8 cellular contexts compared by ENCODE assay signal in genomic region chr12:57893460-57894353, GRCh38. TPM values are rescaled to one million over a fixed set of nuclear protein-coding genes. Genes with fewer than 3 reads are reported as not detected.
DNase-seq lines count a peak whose midpoint lies in the region; ATAC-seq and TF ChIP-seq lines count a peak whose summit lies in the region.

No MANE protein-coding gene starts in this region.

- no peaks in the 10 kb centered on the region for H3K36me3 Mint-ChIP-seq in activated T-cell treated with anti-CD3 and anti-CD28 coated beads, Interleukin-2, amount 50 U/mL, for 24 hours (ENCODE audit: low read depth)

- 19 to 35% (median 23%) methylated on average over 13 of the region's 13 CpGs for WGBS in adipose tissue, 3 donors

- ATAC-seq in Right ventricle myocardium superior (ENCODE audit: poor library complexity), result peak; percentile 78
- ATAC-seq in GM18868 (IDR thresholded peaks at IDR 0.05; ENCODE audit: unreplicated experiment), result no peak
- no peak for ATAC-seq in GM19328 (IDR thresholded peaks at IDR 0.05; ENCODE audit: unreplicated experiment)

- H3K9me3 Mint-ChIP-seq in activated T-cell treated with anti-CD3 and anti-CD28 coated beads, Interleukin-2, amount 50 U/mL, for 24 hours, result no peaks in the 10 kb centered on the region

- H3K4me1 ChIP-seq in HUES48 (ENCODE audit: control insufficient read depth, insufficient read depth, low read length), result peaks cover 33% of the 10 kb centered on the region

- intact Hi-C loops in Right ventricle myocardium superior (cut with DNase I), result no loop called here
- intact Hi-C loops in posterior cingulate gyrus (cut with DNase I), result loop anchor here (5.0 kb wide), 1 partner anchor 46 kb away; the partner anchor contains the start of gene CTDSP2

- H3K9me3 ChIP-seq in AG04450 (ENCODE audit: control insufficient read depth, insufficient read depth, low read length) (no peaks in the 10 kb centered on the region), HUES48 (ENCODE audit: control insufficient read depth, insufficient read depth, low read length) (no peaks in the 10 kb centered on the region)

- H3K4me3 ChIP-seq in AG04450 (ENCODE audit: low read depth, low read length) (peak overlapping the region; percentile 42), HUES48 (ENCODE audit: low read depth, low read length) (no peak overlapping the region)

- peak overlapping the region; percentile 99 for H3K27ac ChIP-seq in AG04450 (ENCODE audit: low read depth, low read length)
- peak overlapping the region; percentile 71 for H3K27ac ChIP-seq in HUES48 (ENCODE audit: low read depth, low read length)
- H3K27ac ChIP-seq in adipose tissue (ENCODE audit: low read depth, low read length), result peak overlapping the region; percentile 63

- no peak overlapping the region for H3K9ac ChIP-seq in HUES48 (ENCODE audit: low read depth, low read length)

- H3K4me1 Mint-ChIP-seq in activated T-cell treated with anti-CD3 and anti-CD28 coated beads, Interleukin-2, amount 50 U/mL, for 24 hours (ENCODE audit: low read depth), result peaks cover 53% of the 10 kb centered on the region

- H3K4me3 Mint-ChIP-seq in activated T-cell treated with anti-CD3 and anti-CD28 coated beads, Interleukin-2, amount 50 U/mL, for 24 hours, result no peak overlapping the region

- peaks cover 3% of the 10 kb centered on the region for H3K27me3 Mint-ChIP-seq in activated T-cell treated with anti-CD3 and anti-CD28 coated beads, Interleukin-2, amount 50 U/mL, for 24 hours

- H3K27me3 ChIP-seq in AG04450 (ENCODE audit: control insufficient read depth, insufficient read depth, low read length), result no peaks in the 10 kb centered on the region
- peaks cover 10% of the 10 kb centered on the region for H3K27me3 ChIP-seq in HUES48 (ENCODE audit: control insufficient read depth, insufficient read depth, low read length)

- H3K27ac Mint-ChIP-seq in activated T-cell treated with anti-CD3 and anti-CD28 coated beads, Interleukin-2, amount 50 U/mL, for 24 hours, result no peak overlapping the region

- H3K36me3 ChIP-seq in HUES48 (ENCODE audit: control insufficient read depth, insufficient read depth, low read length), result no peaks in the 10 kb centered on the region

- no peak for TF ChIP-seq CTCF in AG04450 (IDR thresholded peaks at IDR 0.05; ENCODE audit: low read depth, low read length)

- DNase-seq in AG04450 (ENCODE audit: low read depth, low spot score) (peak; percentile 78), Right ventricle myocardium superior (peak; percentile 94), posterior cingulate gyrus (peak; percentile 74 to 97 (median 82))
- no peak for DNase-seq in activated T-cell treated with anti-CD3 and anti-CD28 coated beads, Interleukin-2, amount 50 U/mL, for 24 hours

- POLR2A ChIA-PET in AG04450 (lab: Yijun Ruan, JAX), result interaction anchor here (0.6 to 7.6 kb wide), 7 partner anchors 9 to 59 kb away, joined by 3 to 114 read pairs (median 7); partner anchors contain the start of gene CTDSP2

- CTCF ChIA-PET in AG04450 (lab: Charles Lee), result interaction anchor here (1.0 to 3.8 kb wide), 6 partner anchors 11 to 137 kb away, joined by 3 to 33 read pairs (median 6); no protein-coding TSS in a partner anchor

RNA-seq across cellular contexts. Expression of gene CTDSP2, which starts 47.2 kb away (rescaled TPM):
- polyA plus RNA-seq in AG04450 (2011; rRNA removed), result 292 and 305 TPM in 2 replicates
- polyA minus RNA-seq in AG04450 (2011; rRNA and poly(A)+ RNA removed), result 367 and 414 TPM in 2 replicates
- polyA plus RNA-seq in adipose tissue, result 100 to 1,000 TPM in 1 of 3 donors, 10 to 100 TPM in 2; 76.0 to 106 (median 96.4) TPM
- 99.5 TPM for total RNA-seq in Right ventricle myocardium superior

RNA-seq across cellular contexts. Expression of gene ATP23, which starts 47.7 kb away (rescaled TPM):
- polyA plus RNA-seq in AG04450 (2011; rRNA removed), result 8.8 and 13.1 TPM in 2 replicates
- polyA minus RNA-seq in AG04450 (2011; rRNA and poly(A)+ RNA removed), result 7.6 and 8.1 TPM in 2 replicates
- 10 to 100 TPM in 1 of 3 donors, 1 to 10 TPM in 2; 4.3 to 11.0 (median 7.6) TPM for polyA plus RNA-seq in adipose tissue
- 7.6 TPM for total RNA-seq in Right ventricle myocardium superior
